Comparison of ENCODE assay signal across 8 cellular contexts in the genomic region with DNA sequence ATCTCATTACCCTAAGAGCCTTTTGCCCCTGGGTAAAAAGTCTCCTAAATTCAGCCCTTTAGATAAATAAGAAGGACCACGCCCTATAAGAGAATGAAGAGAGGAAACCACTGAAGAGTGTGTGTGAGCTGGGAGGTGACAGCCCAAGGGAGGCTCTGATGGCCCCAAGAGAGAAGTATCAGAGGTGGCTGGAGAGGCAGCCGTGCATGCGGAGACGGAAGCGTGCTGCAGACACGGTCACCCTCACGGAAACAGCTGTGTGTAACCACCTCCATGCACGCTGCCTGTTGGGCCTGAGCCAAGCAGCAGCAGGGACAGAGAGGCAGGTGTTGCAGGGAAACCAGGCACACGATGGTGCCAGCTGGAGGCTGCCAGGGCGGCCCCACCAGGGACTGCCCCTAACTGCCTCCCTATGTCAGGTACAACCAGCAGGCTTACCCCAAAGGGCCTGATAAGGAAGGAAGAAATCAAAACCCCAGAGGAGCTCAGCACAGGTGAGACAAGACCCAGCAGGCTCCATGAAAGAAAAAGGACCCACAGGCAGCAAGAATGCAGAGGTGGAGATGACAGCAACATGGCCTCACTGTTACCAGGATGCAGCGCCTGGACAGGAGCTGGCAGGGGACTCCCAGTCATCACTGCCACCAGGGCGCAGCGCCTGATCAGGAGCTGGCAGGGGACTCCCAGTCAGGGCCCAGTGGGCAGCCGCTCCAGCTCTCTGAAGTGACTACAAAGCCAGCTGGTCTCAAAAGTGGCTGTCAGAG. TPM values are rescaled to one million over a fixed set of nuclear protein-coding genes. Genes with fewer than 3 reads are reported as not detected.
DNase-seq lines count a peak whose midpoint lies in the region; ATAC-seq lines count a peak whose summit lies in the region.

No MANE protein-coding gene starts in this region.

- intact Hi-C loops in naive thymus-derived CD4-positive, alpha-beta T cell (cut with micrococcal nuclease) = loop anchor here in 1 of 2 donors (1.0 kb wide), 1 partner anchor 12 kb away; no protein-coding TSS in a partner anchor

- DNase-seq in DMS 273 treated with DMSO at 0.1 percent for 48 hours (lab: John Stamatoyannopoulos, UW) (peak; percentile 5), NCI-H345 (lab: John Stamatoyannopoulos, UW) (peak; percentile 92), NCI-H2227 treated with DMSO at 0.1 percent for 48 hours (lab: John Stamatoyannopoulos, UW) (no peak)
- no peak for DNase-seq in activated naive CD4-positive, alpha-beta T cell treated with anti-CD3 and anti-CD28 coated beads, Interleukin-2, amount 50 U/mL, for 72 hours (ENCODE audit: low spot score in 2 of 2)
- DNase-seq in naive thymus-derived CD4-positive, alpha-beta T cell = peak in 4 of 9 donors; percentile 17 to 33 (median 23)
- DNase-seq in stimulated activated CD4-positive, alpha-beta T cell treated with anti-CD3 and anti-CD28 coated beads, Interleukin-1b, Interleukin-23, amount 100 ng/mL, for 48 hours = no peak

- H3K9me3 Mint-ChIP-seq in activated naive CD4-positive, alpha-beta T cell treated with anti-CD3 and anti-CD28 coated beads, Interleukin-2, amount 50 U/mL, for 72 hours = no peaks in the 10 kb centered on the region
- no peaks in the 10 kb centered on the region for H3K9me3 Mint-ChIP-seq in naive thymus-derived CD4-positive, alpha-beta T cell

- H3K27me3 ChIP-seq in naive thymus-derived CD4-positive, alpha-beta T cell (ENCODE audit: control insufficient read depth in 2 of 2, insufficient read depth in 2 of 2, low read length in 2 of 2) = no peaks in the 10 kb centered on the region

- H3K27ac ChIP-seq in naive thymus-derived CD4-positive, alpha-beta T cell (ENCODE audit: low read depth, low read length) = peak overlapping the region; percentile 47

- H3K27ac Mint-ChIP-seq in activated naive CD4-positive, alpha-beta T cell treated with anti-CD3 and anti-CD28 coated beads, Interleukin-2, amount 50 U/mL, for 72 hours = peak overlapping the region; percentile 81 to 89
- H3K27ac Mint-ChIP-seq in naive thymus-derived CD4-positive, alpha-beta T cell = peak overlapping the region; percentile 72 to 96 (median 91)

- peaks cover 27 to 32% of the 10 kb centered on the region in 2 donors for H3K4me1 ChIP-seq in naive thymus-derived CD4-positive, alpha-beta T cell (ENCODE audit: control insufficient read depth in 2 of 2, insufficient read depth in 2 of 2, low read length in 2 of 2)

- peak overlapping the region; percentile 25 to 89 (median 74) for H3K4me3 Mint-ChIP-seq in naive thymus-derived CD4-positive, alpha-beta T cell

- CTCF ChIA-PET in naive thymus-derived CD4-positive, alpha-beta T cell (lab: Charles Lee) = interaction anchor here (0.8 to 1.1 kb wide), 2 partner anchors 12 to 57 kb away, joined by 3 read pairs; a partner anchor contains a TSS

- H3K36me3 ChIP-seq in naive thymus-derived CD4-positive, alpha-beta T cell (ENCODE audit: control insufficient read depth in 2 of 3, insufficient read depth in 3 of 3, low read length in 3 of 3) = peaks cover 2 to 32% (median 9%) of the 10 kb centered on the region in 3 experiments

- peaks cover 20 to 40% (median 24%) of the 10 kb centered on the region in 7 donors for H3K4me1 Mint-ChIP-seq in naive thymus-derived CD4-positive, alpha-beta T cell

- POLR2A ChIA-PET in naive thymus-derived CD4-positive, alpha-beta T cell (lab: Charles Lee) = interaction anchor here (4.1 kb wide), 1 partner anchor 12 kb away, joined by 26 read pairs; a partner anchor contains a TSS

- H3K9me3 ChIP-seq in naive thymus-derived CD4-positive, alpha-beta T cell (ENCODE audit: control insufficient read depth in 2 of 3, low read length in 3 of 3) = no peaks in the 10 kb centered on the region

- no peaks in the 10 kb centered on the region for H3K27me3 Mint-ChIP-seq in naive thymus-derived CD4-positive, alpha-beta T cell

- no peaks in the 10 kb centered on the region for H3K36me3 Mint-ChIP-seq in activated naive CD4-positive, alpha-beta T cell treated with anti-CD3 and anti-CD28 coated beads, Interleukin-2, amount 50 U/mL, for 72 hours
- peaks cover 0 to 14% (median 0%) of the 10 kb centered on the region in 5 donors for H3K36me3 Mint-ChIP-seq in naive thymus-derived CD4-positive, alpha-beta T cell

- ATAC-seq in GM19351 (IDR thresholded peaks at IDR 0.05; ENCODE audit: unreplicated experiment) (peak; percentile 97), HG03135 (IDR thresholded peaks at IDR 0.05; ENCODE audit: unreplicated experiment) (peak; percentile 82)
- ATAC-seq in activated naive CD4-positive, alpha-beta T cell treated with anti-CD3 and anti-CD28 coated beads, Interleukin-2, amount 50 U/mL, for 72 hours = peak; percentile 40 to 57
- peak; percentile 82 for ATAC-seq in naive thymus-derived CD4-positive, alpha-beta T cell

- peak overlapping the region; percentile 33 for H3K4me3 ChIP-seq in naive thymus-derived CD4-positive, alpha-beta T cell (ENCODE audit: low read length)

RNA-seq across cellular contexts. Expression of a gene that starts 7.8 kb away (rescaled TPM):
- total RNA-seq in activated naive CD4-positive, alpha-beta T cell treated with anti-CD3 and anti-CD28 coated beads, Interleukin-2, amount 50 U/mL, for 72 hours = 1 to 10 TPM in 1 of 2 donors, under 1 TPM in 1; 0.62 to 1.1 TPM
- 1 to 10 TPM in 4 of 5 experiments, not detected in 1; 1.2 to 4.8 (median 3.2) TPM for total RNA-seq in naive thymus-derived CD4-positive, alpha-beta T cell
- polyA plus RNA-seq in naive thymus-derived CD4-positive, alpha-beta T cell = under 1 TPM; 0.24 to 0.77 TPM

RNA-seq across cellular contexts. Expression of a gene that starts 12.5 kb away (rescaled TPM):
- 10 to 100 TPM; 33.9 to 39.4 TPM for total RNA-seq in activated naive CD4-positive, alpha-beta T cell treated with anti-CD3 and anti-CD28 coated beads, Interleukin-2, amount 50 U/mL, for 72 hours
- 10 to 100 TPM; 48.2 to 64.3 (median 58.1) TPM for total RNA-seq in naive thymus-derived CD4-positive, alpha-beta T cell
- 10 to 100 TPM; 52.9 to 56.7 TPM for polyA plus RNA-seq in naive thymus-derived CD4-positive, alpha-beta T cell

RNA-seq across cellular contexts. Expression of a gene that starts 23.1 kb away (rescaled TPM):
- total RNA-seq in activated naive CD4-positive, alpha-beta T cell treated with anti-CD3 and anti-CD28 coated beads, Interleukin-2, amount 50 U/mL, for 72 hours = under 1 TPM; 0.64 to 0.91 TPM
- 1 to 10 TPM; 3.4 to 8.2 (median 4.6) TPM for total RNA-seq in naive thymus-derived CD4-positive, alpha-beta T cell
- not detected for polyA plus RNA-seq in naive thymus-derived CD4-positive, alpha-beta T cell

RNA-seq across cellular contexts. Expression of a gene that starts 44.8 kb away (rescaled TPM):
- total RNA-seq in activated naive CD4-positive, alpha-beta T cell treated with anti-CD3 and anti-CD28 coated beads, Interleukin-2, amount 50 U/mL, for 72 hours = under 1 TPM; 0.23 to 0.57 TPM
- 1 to 10 TPM in 2 of 5 experiments, under 1 TPM in 3; 0.65 to 7.0 (median 0.92) TPM for total RNA-seq in naive thymus-derived CD4-positive, alpha-beta T cell
- not detected for polyA plus RNA-seq in naive thymus-derived CD4-positive, alpha-beta T cell

Comparison
In these comparisons a context has a peak if more than half of its experiments do, and no peak if none do; other contexts are left out.
1. DNase-seq: peak in DMS 273 treated with DMSO at 0.1 percent for 48 hours (single experiment) and NCI-H345 (single experiment); none in activated naive CD4-positive, alpha-beta T cell treated with anti-CD3 and anti-CD28 coated beads, Interleukin-2, amount 50 U/mL, for 72 hours (0 of 2), stimulated activated CD4-positive, alpha-beta T cell treated with anti-CD3 and anti-CD28 coated beads, Interleukin-1b, Interleukin-23, amount 100 ng/mL, for 48 hours (single experiment) and NCI-H2227 treated with DMSO at 0.1 percent for 48 hours (single experiment).
2. Peak in every context shown above with its lines, with median percentiles within 50 percentile points of each other: ATAC-seq.